In genomic region chr19:6687117-6687516, GRCh38 we compare ENCODE assay signal across 14 cellular contexts.
DNase-seq lines count a peak whose midpoint lies in the region; ATAC-seq and TF ChIP-seq lines count a peak whose summit lies in the region.
"Had no signal": no experiment of that assay in that cellular context is flagged by ENCODE, and none has a peak within 500 bp of the region (broad histone marks: within the 10 kb centered on the region; RNA-seq: fewer than 3 reads in every experiment).

No MANE protein-coding gene starts in this region.

- no peaks in the 10 kb centered on the region for H3K9me3 Mint-ChIP-seq in T-helper 2 cell treated with Interferon-gamma antibody and Interleukin-4, amounts not matched to agents 5 μg/mL and 100 μg/mL, for 36 hours
- H3K9me3 Mint-ChIP-seq in stimulated activated naive CD8-positive, alpha-beta T cell treated with anti-CD3 and anti-CD28 coated beads, Interleukin-15, amount 100 ng/mL, for 72 hours: peaks cover 0 to 5% of the 10 kb centered on the region in 2 donors
- H3K9me3 Mint-ChIP-seq: CD4-positive, alpha-beta memory T cell had no signal

- peaks cover 5% of the 10 kb centered on the region for H3K4me1 Mint-ChIP-seq in T-helper 2 cell treated with Interferon-gamma antibody and Interleukin-4, amounts not matched to agents 5 μg/mL and 100 μg/mL, for 36 hours (ENCODE audit: low read depth)
- H3K4me1 Mint-ChIP-seq in stimulated activated naive CD8-positive, alpha-beta T cell treated with anti-CD3 and anti-CD28 coated beads, Interleukin-15, amount 100 ng/mL, for 72 hours: peaks cover 12% of the 10 kb centered on the region
- H3K4me1 Mint-ChIP-seq: CD4-positive, alpha-beta memory T cell had no signal

- H3K27ac Mint-ChIP-seq in T-helper 2 cell treated with Interferon-gamma antibody and Interleukin-4, amounts not matched to agents 5 μg/mL and 100 μg/mL, for 36 hours: no peak overlapping the region
- H3K27ac Mint-ChIP-seq in stimulated activated naive CD8-positive, alpha-beta T cell treated with anti-CD3 and anti-CD28 coated beads, Interleukin-15, amount 100 ng/mL, for 72 hours: no peak overlapping the region
- H3K27ac Mint-ChIP-seq: CD4-positive, alpha-beta memory T cell had no signal

- no peaks in the 10 kb centered on the region for H3K27me3 Mint-ChIP-seq in T-helper 2 cell treated with Interferon-gamma antibody and Interleukin-4, amounts not matched to agents 5 μg/mL and 100 μg/mL, for 36 hours (ENCODE audit: low read depth)
- no peaks in the 10 kb centered on the region for H3K27me3 Mint-ChIP-seq in stimulated activated naive CD8-positive, alpha-beta T cell treated with anti-CD3 and anti-CD28 coated beads, Interleukin-15, amount 100 ng/mL, for 72 hours
- H3K27me3 Mint-ChIP-seq: CD4-positive, alpha-beta memory T cell had no signal

- no peaks in the 10 kb centered on the region for H3K36me3 Mint-ChIP-seq in T-helper 2 cell treated with Interferon-gamma antibody and Interleukin-4, amounts not matched to agents 5 μg/mL and 100 μg/mL, for 36 hours (ENCODE audit: low read depth)
- H3K36me3 Mint-ChIP-seq: CD4-positive, alpha-beta memory T cell had no signal

- ATAC-seq in stimulated activated naive CD8-positive, alpha-beta T cell treated with anti-CD3 and anti-CD28 coated beads, Interleukin-15, Interleukin-2, amounts not matched to agents 100 U/mL and 50 U/mL, for 24 hours: peak; percentile 55
- no peak for ATAC-seq in stimulated activated naive CD8-positive, alpha-beta T cell treated with anti-CD3 and anti-CD28 coated beads, Interleukin-15, amount 100 ng/mL, for 72 hours
- ATAC-seq in GM18505 (IDR thresholded peaks at IDR 0.05; ENCODE audit: unreplicated experiment) (no peak), HG02759 (IDR thresholded peaks at IDR 0.05; ENCODE audit: unreplicated experiment) (no peak)

- DNase-seq in T-helper 2 cell treated with Interferon-gamma antibody and Interleukin-4, amounts not matched to agents 5 μg/mL and 100 μg/mL, for 36 hours (ENCODE audit: low spot score): peak; percentile 36
- DNase-seq in T-helper 2 cell: no peak
- no peak for DNase-seq in stimulated activated naive CD8-positive, alpha-beta T cell treated with anti-CD3 and anti-CD28 coated beads, Interleukin-15, Interleukin-2, amounts not matched to agents 100 U/mL and 50 U/mL, for 24 hours
- no peak for DNase-seq in stimulated activated naive CD8-positive, alpha-beta T cell treated with anti-CD3 and anti-CD28 coated beads, Interleukin-15, amount 100 ng/mL, for 72 hours
- peak; percentile 11 for DNase-seq in left kidney (ENCODE audit: low read depth, low spot score)
- DNase-seq in stimulated activated CD4-positive, alpha-beta T cell treated with anti-CD3 and anti-CD28 coated beads, Interleukin-4, amount 100 ng/mL, for 24 hours: no peak
- DNase-seq: Calu3; CD4-positive, alpha-beta memory T cell; NCI-H1417 treated with DMSO at 0.1 percent for 48 hours; NCI-H2029; NCI-H2171; NCI-H446 had no signal

- TF ChIP-seq POLR2A in GM18505 (IDR thresholded peaks at IDR 0.05; ENCODE audit: borderline replicate concordance, extremely low read depth, insufficient read depth, insufficient read length): no peak

- no peak overlapping the region for H3K4me3 Mint-ChIP-seq in T-helper 2 cell treated with Interferon-gamma antibody and Interleukin-4, amounts not matched to agents 5 μg/mL and 100 μg/mL, for 36 hours
- H3K4me3 Mint-ChIP-seq in stimulated activated naive CD8-positive, alpha-beta T cell treated with anti-CD3 and anti-CD28 coated beads, Interleukin-15, amount 100 ng/mL, for 72 hours: no peak overlapping the region
- H3K4me3 Mint-ChIP-seq: CD4-positive, alpha-beta memory T cell had no signal

Comparison
In these comparisons a context has a peak if more than half of its experiments do, and no peak if none do; other contexts are left out.
1. DNase-seq: peak in T-helper 2 cell treated with Interferon-gamma antibody and Interleukin-4, amounts not matched to agents 5 μg/mL and 100 μg/mL, for 36 hours (single experiment) and left kidney (single experiment); none in T-helper 2 cell (0 of 5), stimulated activated naive CD8-positive, alpha-beta T cell treated with anti-CD3 and anti-CD28 coated beads, Interleukin-15, Interleukin-2, amounts not matched to agents 100 U/mL and 50 U/mL, for 24 hours (single experiment), stimulated activated naive CD8-positive, alpha-beta T cell treated with anti-CD3 and anti-CD28 coated beads, Interleukin-15, amount 100 ng/mL, for 72 hours (0 of 2) and stimulated activated CD4-positive, alpha-beta T cell treated with anti-CD3 and anti-CD28 coated beads, Interleukin-4, amount 100 ng/mL, for 24 hours (single experiment).